8 cellular contexts compared by ENCODE assay signal in genomic region chr19:42279148-42279901, GRCh38. TPM values are rescaled to one million over a fixed set of nuclear protein-coding genes. Genes with fewer than 3 reads are reported as not detected.
DNase-seq lines count a peak whose midpoint lies in the region; ATAC-seq and TF ChIP-seq lines count a peak whose summit lies in the region.

No MANE protein-coding gene starts in this region.

- no peak for TF ChIP-seq CTCF in GM12875 (IDR thresholded peaks at IDR 0.05; ENCODE audit: borderline replicate concordance, insufficient read depth, low read depth, low read length)
- TF ChIP-seq CTCF in fibroblast of pulmonary artery (IDR thresholded peaks at IDR 0.05; ENCODE audit: low read length, missing control alignments) = no peak
- no peak for TF ChIP-seq CTCF in GM20000 (IDR thresholded peaks at IDR 0.05; ENCODE audit: extremely low read depth, missing control alignments)

- DNase-seq in SJCRH30 = no peak
- no peak for DNase-seq in fibroblast of pulmonary artery (ENCODE audit: low read depth)
- peak; percentile 61 for DNase-seq in sciatic nerve (ENCODE audit: low spot score)
- DNase-seq in globus pallidus (ENCODE audit: low spot score) = no peak
- DNase-seq in GM20000 (ENCODE audit: low spot score) = no peak
- no peak for DNase-seq in GF-D8 (lab: John Stamatoyannopoulos, UW)
- DNase-seq in UCSD-AML1 (lab: John Stamatoyannopoulos, UW; ENCODE audit: unreplicated experiment) = no peak

- H3K4me1 ChIP-seq in SJCRH30 = peaks cover 40% of the 10 kb centered on the region

- no peaks in the 10 kb centered on the region for H3K27me3 ChIP-seq in SJCRH30

- H3K36me3 ChIP-seq in SJCRH30 = 0 out of 2 replicates have a peak, but pooled peaks cover 5% of the 10 kb centered on the region

- H3K4me3 ChIP-seq in GM12875 (ENCODE audit: low read depth, low read length) (peak overlapping the region; percentile 77), SJCRH30 (peak overlapping the region; percentile 65), fibroblast of pulmonary artery (replicated peaks; ENCODE audit: low read depth, low read length) (peak overlapping the region; percentile 69)

- peak overlapping the region; percentile 75 for H3K27ac ChIP-seq in SJCRH30

- no peak for ATAC-seq in sciatic nerve

- intact Hi-C loops in sciatic nerve (cut with DNase I) = no loop called here

- no peaks in the 10 kb centered on the region for H3K9me3 ChIP-seq in SJCRH30 (replicated peaks)

RNA-seq across cellular contexts. Expression of gene CIC, which starts 10.3 kb away (rescaled TPM):
- total RNA-seq in SJCRH30 (2014; rRNA removed; shearing (Covaris generic)) = 19.1 and 21.5 TPM in 2 replicates
- total RNA-seq in sciatic nerve = 92.1 TPM

RNA-seq across cellular contexts. Expression of gene PRR19, which starts 22.6 kb away (rescaled TPM):
- total RNA-seq in SJCRH30 (2014; rRNA removed; shearing (Covaris generic)) = 0.73 and 1.9 TPM in 2 replicates
- 0.45 TPM for total RNA-seq in sciatic nerve

RNA-seq across cellular contexts. Expression of gene PAFAH1B3, which starts 23.1 kb away (rescaled TPM):
- 62.5 and 65.6 TPM in 2 replicates for total RNA-seq in SJCRH30 (2014; rRNA removed; shearing (Covaris generic))
- total RNA-seq in sciatic nerve = 7.4 TPM

RNA-seq across cellular contexts. Expression of gene ERF, which starts 24.4 kb away (rescaled TPM):
- total RNA-seq in SJCRH30 (2014; rRNA removed; shearing (Covaris generic)) = 35.1 and 37.7 TPM in 2 replicates
- total RNA-seq in sciatic nerve = 90.7 TPM

RNA-seq across cellular contexts. Expression of gene TMEM145, which starts 33.8 kb away (rescaled TPM):
- 0.85 TPM in 1 of 2 replicates, not detected in the other for total RNA-seq in SJCRH30 (2014; rRNA removed; shearing (Covaris generic))
- not detected for total RNA-seq in sciatic nerve
